ENCODE assay signal across 23 cellular contexts in the genomic region with DNA sequence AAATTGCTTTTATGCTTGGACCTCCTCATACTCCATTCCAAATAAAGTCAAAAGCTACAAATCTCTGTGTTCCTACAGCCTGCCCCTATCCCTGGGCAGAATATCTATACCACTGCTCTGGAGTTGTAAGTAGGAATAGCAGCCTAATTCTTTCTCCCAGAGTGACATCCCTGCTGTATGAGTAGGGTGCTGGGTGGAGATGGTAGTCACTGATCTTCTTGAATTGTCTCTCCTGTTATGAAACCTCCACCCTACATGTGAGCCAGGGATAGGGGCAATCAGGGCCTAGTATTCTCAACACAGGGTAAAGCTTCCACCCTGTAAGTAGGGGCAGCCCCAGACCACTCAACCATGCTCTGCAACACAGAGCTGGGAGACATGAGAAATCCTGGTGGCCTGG. TPM values are rescaled to one million over a fixed set of nuclear protein-coding genes. Genes with fewer than 3 reads are reported as not detected.
DNase-seq lines count a peak whose midpoint lies in the region; ATAC-seq and TF ChIP-seq lines count a peak whose summit lies in the region.
"Had no signal": no experiment of that assay in that cellular context is flagged by ENCODE, and none has a peak within 500 bp of the region (broad histone marks: within the 10 kb centered on the region; RNA-seq: fewer than 3 reads in every experiment).

No MANE protein-coding gene starts in this region.

- H3K27ac ChIP-seq in lung (ENCODE audit: low read depth in 1 of 2, low read length in 1 of 2) (no peak overlapping the region), trophoblast cell (ENCODE audit: low read depth, low read length) (no peak overlapping the region), smooth muscle cell (ENCODE audit: low read depth) (no peak overlapping the region), foreskin keratinocyte (no peak overlapping the region)
- H3K27ac ChIP-seq: A549; BLaER1 treated with 17β-estradiol and CSF1 and Interleukin-3, amounts not matched to agents 10 nM and 100 nM; GM23248 had no signal

- no peaks in the 10 kb centered on the region for H3K4me1 Mint-ChIP-seq in stimulated activated naive CD8-positive, alpha-beta T cell treated with anti-CD3 and anti-CD28 coated beads, Interleukin-15, Interleukin-2, amounts not matched to agents 100 ng/mL and 50 ng/mL, for 24 hours (ENCODE audit: low read depth)
- H3K4me1 Mint-ChIP-seq: CD14-positive monocyte; CD8-positive, alpha-beta memory T cell had no signal

- no peak overlapping the region for H3K23ac ChIP-seq in trophoblast cell (ENCODE audit: low read length)

- H3K27ac Mint-ChIP-seq in stimulated activated naive CD8-positive, alpha-beta T cell treated with anti-CD3 and anti-CD28 coated beads, Interleukin-15, Interleukin-2, amounts not matched to agents 100 ng/mL and 50 ng/mL, for 24 hours, result peak overlapping the region; percentile 12
- H3K27ac Mint-ChIP-seq: CD14-positive monocyte; CD4-positive, alpha-beta T cell; CD8-positive, alpha-beta memory T cell had no signal

- H3K27me3 Mint-ChIP-seq in stimulated activated naive CD8-positive, alpha-beta T cell treated with anti-CD3 and anti-CD28 coated beads, Interleukin-15, Interleukin-2, amounts not matched to agents 100 ng/mL and 50 ng/mL, for 24 hours, result peaks cover 20% of the 10 kb centered on the region

- H4K20me1 ChIP-seq in smooth muscle cell (ENCODE audit: low read depth), result no peaks in the 10 kb centered on the region
- H4K20me1 ChIP-seq: BLaER1 treated with 17β-estradiol and CSF1 and Interleukin-3, amounts not matched to agents 10 nM and 100 nM had no signal

- no peak overlapping the region for H3K9ac ChIP-seq in trophoblast cell (ENCODE audit: low read length)
- no peak overlapping the region for H3K9ac ChIP-seq in smooth muscle cell (ENCODE audit: low read depth)
- H3K9ac ChIP-seq: BLaER1 treated with 17β-estradiol and CSF1 and Interleukin-3, amounts not matched to agents 10 nM and 100 nM; GM23248 had no signal

- H3F3A ChIP-seq in smooth muscle cell (ENCODE audit: low read depth), result no peaks in the 10 kb centered on the region

- no peak overlapping the region for H3K18ac ChIP-seq in trophoblast cell (ENCODE audit: low read length)

- H3K4me2 ChIP-seq in trophoblast cell (ENCODE audit: low read length) (no peak overlapping the region), smooth muscle cell (no peak overlapping the region)
- H3K4me2 ChIP-seq: A549; BLaER1 treated with 17β-estradiol and CSF1 and Interleukin-3, amounts not matched to agents 10 nM and 100 nM had no signal

- no peaks in the 10 kb centered on the region for H3K36me3 Mint-ChIP-seq in stimulated activated naive CD8-positive, alpha-beta T cell treated with anti-CD3 and anti-CD28 coated beads, Interleukin-15, Interleukin-2, amounts not matched to agents 100 ng/mL and 50 ng/mL, for 24 hours (ENCODE audit: low read depth)
- H3K36me3 Mint-ChIP-seq: CD14-positive monocyte; CD8-positive, alpha-beta memory T cell had no signal

- H2AFZ ChIP-seq in trophoblast cell (ENCODE audit: insufficient read depth, low read length, poor library complexity) (no peak overlapping the region), smooth muscle cell (ENCODE audit: low read depth) (no peak overlapping the region)
- H2AFZ ChIP-seq: GM23248 had no signal

- H3K9me3 Mint-ChIP-seq in stimulated activated naive CD8-positive, alpha-beta T cell treated with anti-CD3 and anti-CD28 coated beads, Interleukin-15, Interleukin-2, amounts not matched to agents 100 ng/mL and 50 ng/mL, for 24 hours, result no peaks in the 10 kb centered on the region
- H3K9me3 Mint-ChIP-seq: CD4-positive, alpha-beta T cell had no signal

- H3K36me3 ChIP-seq in lung (ENCODE audit: control insufficient read depth in 2 of 2, insufficient read depth in 2 of 2, low read length in 2 of 2) (no peaks in the 10 kb centered on the region), trophoblast cell (ENCODE audit: control insufficient read depth in 1 of 2, insufficient read depth in 2 of 2, low read length in 2 of 2) (no peaks in the 10 kb centered on the region), smooth muscle cell (ENCODE audit: low read depth) (no peaks in the 10 kb centered on the region)
- H3K36me3 ChIP-seq: BE2C; BLaER1 treated with 17β-estradiol and CSF1 and Interleukin-3, amounts not matched to agents 10 nM and 100 nM had no signal

- H3K27me3 ChIP-seq in lung (ENCODE audit: control insufficient read depth, insufficient read depth) (no peaks in the 10 kb centered on the region), trophoblast cell (ENCODE audit: insufficient read depth, low read length) (no peaks in the 10 kb centered on the region), smooth muscle cell (ENCODE audit: low read depth) (no peaks in the 10 kb centered on the region), foreskin keratinocyte (no peaks in the 10 kb centered on the region)
- H3K27me3 ChIP-seq: BE2C; BLaER1 treated with 17β-estradiol and CSF1 and Interleukin-3, amounts not matched to agents 10 nM and 100 nM had no signal

- no peak overlapping the region for H2AK5ac ChIP-seq in trophoblast cell (ENCODE audit: low read length)

- H3K4me3 ChIP-seq in lung (no peak overlapping the region), trophoblast cell (ENCODE audit: low read depth, low read length) (no peak overlapping the region), smooth muscle cell (no peak overlapping the region)
- H3K4me3 ChIP-seq: A549; BLaER1 treated with 17β-estradiol and CSF1 and Interleukin-3, amounts not matched to agents 10 nM and 100 nM; GM12878; GM23248 had no signal

- no peaks in the 10 kb centered on the region for H3K9me3 ChIP-seq in lung (ENCODE audit: control insufficient read depth in 2 of 2, insufficient read depth in 1 of 2, low read length in 1 of 2)
- H3K9me3 ChIP-seq in trophoblast cell (ENCODE audit: insufficient read depth, low read depth, low read length), result peaks cover 3% of the 10 kb centered on the region
- no peaks in the 10 kb centered on the region for H3K9me3 ChIP-seq in smooth muscle cell (replicated peaks; ENCODE audit: low read depth)
- H3K9me3 ChIP-seq: A549, BE2C had no signal

- H3K4me1 ChIP-seq in lung (ENCODE audit: control insufficient read depth in 2 of 2, insufficient read depth in 2 of 2, low read length in 2 of 2) (peaks cover 0 to 8% of the 10 kb centered on the region in 2 donors), trophoblast cell (ENCODE audit: control insufficient read depth in 1 of 2, insufficient read depth in 2 of 2, low read length in 2 of 2) (peaks cover 2 to 4% of the 10 kb centered on the region in 2 experiments), smooth muscle cell (ENCODE audit: low read depth) (no peaks in the 10 kb centered on the region), foreskin keratinocyte (no peaks in the 10 kb centered on the region)
- H3K4me1 ChIP-seq: BE2C; BLaER1 treated with 17β-estradiol and CSF1 and Interleukin-3, amounts not matched to agents 10 nM and 100 nM had no signal

- no peak overlapping the region for H4K8ac ChIP-seq in trophoblast cell (ENCODE audit: low read depth, low read length)

- no peak overlapping the region for H4K12ac ChIP-seq in trophoblast cell (ENCODE audit: low read depth, low read length)

- DNase-seq in stimulated activated naive CD8-positive, alpha-beta T cell treated with anti-CD3 and anti-CD28 coated beads, Interleukin-15, Interleukin-2, amounts not matched to agents 100 U/mL and 50 U/mL, for 24 hours, result no peak
- DNase-seq in lung (ENCODE audit: low spot score) (peak; percentile 16), trophoblast cell (peak; percentile 79 to 84), smooth muscle cell (lab: John Stamatoyannopoulos, UW; ENCODE audit: unreplicated experiment) (no peak), foreskin keratinocyte (no peak)
- DNase-seq: 8988T; ACHN; AML-193; BE2C; CD4-positive, alpha-beta T cell; CD8-positive, alpha-beta memory T cell; DMS 273 treated with DMSO at 0.1 percent for 48 hours; DMS79; EL; GDM1; GM23248; H7; HCEC 1CT had no signal

- H2BK5ac ChIP-seq in trophoblast cell (ENCODE audit: low read depth, low read length, poor library complexity), result no peak overlapping the region

- TF ChIP-seq CTCF in lung (IDR thresholded peaks at IDR 0.05; ENCODE audit: control extremely low read depth, extremely low read depth) (no peak), smooth muscle cell (IDR thresholded peaks at IDR 0.05; ENCODE audit: borderline replicate concordance, insufficient read depth, poor library complexity, severe bottlenecking) (no peak), foreskin keratinocyte (conservative IDR thresholded peaks at IDR 0.05) (no peak)

- no peaks in the 10 kb centered on the region for H3K79me1 ChIP-seq in trophoblast cell (ENCODE audit: low read length)

- H3K14ac ChIP-seq in trophoblast cell (ENCODE audit: low read length), result no peak overlapping the region

- H3K79me2 ChIP-seq in trophoblast cell (ENCODE audit: control insufficient read depth, insufficient read depth, low read length, poor library complexity) (no peaks in the 10 kb centered on the region), smooth muscle cell (ENCODE audit: low read depth) (no peaks in the 10 kb centered on the region)

- no peak overlapping the region for H3K4me3 Mint-ChIP-seq in stimulated activated naive CD8-positive, alpha-beta T cell treated with anti-CD3 and anti-CD28 coated beads, Interleukin-15, Interleukin-2, amounts not matched to agents 100 ng/mL and 50 ng/mL, for 24 hours
- H3K4me3 Mint-ChIP-seq: CD14-positive monocyte; CD4-positive, alpha-beta T cell; CD8-positive, alpha-beta memory T cell had no signal

- H2BK12ac ChIP-seq in trophoblast cell (ENCODE audit: low read length), result no peak overlapping the region

- H2BK120ac ChIP-seq in trophoblast cell (ENCODE audit: insufficient read depth, low read length, poor library complexity), result no peak overlapping the region

- no peak overlapping the region for H4K91ac ChIP-seq in trophoblast cell (ENCODE audit: low read depth, low read length)

- H3K4ac ChIP-seq in trophoblast cell (ENCODE audit: low read depth, low read length), result no peak overlapping the region

- ATAC-seq in stimulated activated naive CD8-positive, alpha-beta T cell treated with anti-CD3 and anti-CD28 coated beads, Interleukin-15, Interleukin-2, amounts not matched to agents 100 U/mL and 50 U/mL, for 24 hours, result no peak
- no peak for ATAC-seq in lung (ENCODE audit: insufficient read depth, low FRiP score)
- no peak for ATAC-seq in foreskin keratinocyte
- ATAC-seq: A549, GM12878 had no signal

RNA-seq across cellular contexts. Expression of a gene that starts 19.8 kb away (rescaled TPM):
- total RNA-seq in lung (10 to 100 TPM; 59.3 to 68.0 TPM), smooth muscle cell (11.2 and 11.5 TPM in 2 replicates), foreskin keratinocyte (35.1 and 36.0 TPM in 2 replicates)
- polyA plus RNA-seq in lung (100 to 1,000 TPM in 1 of 2 donors, 10 to 100 TPM in 1; 17.7 to 109 TPM), smooth muscle cell (16.3 and 16.6 TPM in 2 replicates), foreskin keratinocyte (28.1 and 30.2 TPM in 2 replicates)
- 1.5 TPM in 2 replicates for polyA plus RNA-seq in trophoblast cell (2013)
- polyA plus RNA-seq: CD14-positive monocyte; CD8-positive, alpha-beta memory T cell had no signal

Comparison
In these comparisons a context has a peak if more than half of its experiments do, and no peak if none do; other contexts are left out.
1. DNase-seq: peak in lung (single experiment) and trophoblast cell (2 of 2); none in stimulated activated naive CD8-positive, alpha-beta T cell treated with anti-CD3 and anti-CD28 coated beads, Interleukin-15, Interleukin-2, amounts not matched to agents 100 U/mL and 50 U/mL, for 24 hours (single experiment), smooth muscle cell (single experiment) and foreskin keratinocyte (0 of 2).